In genomic region chr4:80307774-80308465, GRCh38 we compare ENCODE assay signal across 12 cellular contexts. TPM values are rescaled to one million over a fixed set of nuclear protein-coding genes. Genes with fewer than 3 reads are reported as not detected.
A peak's percentile ranks its signal among the peaks of the same experiment; 100 is the strongest.
DNase-seq lines count a peak whose midpoint lies in the region; ATAC-seq, FAIRE-seq and TF ChIP-seq lines count a peak whose summit lies in the region.
"Had no signal": no experiment of that assay in that cellular context is flagged by ENCODE, and none has a peak within 500 bp of the region (broad histone marks: within the 10 kb centered on the region; RNA-seq: fewer than 3 reads in every experiment).

No MANE protein-coding gene starts in this region.

- H3K27ac ChIP-seq in A549 (peak overlapping the region in 1 of 2 experiments; percentile 26; a peak in 2 of 6 replicates), RWPE1 (no peak overlapping the region; the same call in 1 of the 2 replicates)

- no peaks in the 10 kb centered on the region for H3K4me1 ChIP-seq in A549

- DNase-seq in A549 (ENCODE audit: low read depth in 1 of 2, low spot score in 1 of 2) = no peak
- peak; percentile 73 for DNase-seq in HCEC 1CT
- DNase-seq in RWPE1 (ENCODE audit: low spot score) = peak; percentile 77
- DNase-seq in glomerular visceral epithelial cell (ENCODE audit: extremely low spot score) = peak; percentile 48
- DNase-seq in effector CD4-positive, alpha-beta T cell = no peak
- no peak for DNase-seq in activated CD4-positive, alpha-beta T cell treated with anti-CD3 and anti-CD28 coated beads for 1 hour
- no peak for DNase-seq in posterior vena cava (ENCODE audit: low spot score)
- DNase-seq: activated naive CD4-positive, alpha-beta T cell treated with Interleukin-2 at 50 U/mL for 16 hours; foreskin melanocyte; T1000 had no signal

- no peak for FAIRE-seq in A549 (lab: Jason Lieb, UNC)

- H3K9me3 ChIP-seq in A549 = no peaks in the 10 kb centered on the region

- no peak overlapping the region; the same call in 2 of the 3 replicates for H3K4me3 ChIP-seq in A549

- 3% methylated on average over 10 of the region's 10 CpGs for WGBS in A549 (ENCODE audit: missing lambda C conversion rate)

- intact Hi-C loops in posterior vena cava (cut with DNase I) = no loop called here

- ATAC-seq in A549 = peak; percentile 50 to 53; a peak in 2 of 6 replicates
- no peak for ATAC-seq in HG03097 (IDR thresholded peaks at IDR 0.05; ENCODE audit: low FRiP score, unreplicated experiment)

- no peak for TF ChIP-seq RAD21 in A549 (conservative IDR thresholded peaks at IDR 0.05 in 1 of 2, IDR thresholded peaks at IDR 0.05 in 1 of 2)

- TF ChIP-seq EP300 in A549 (IDR thresholded peaks at IDR 0.05) = no peak

- CTCF ChIA-PET in A549 (lab: Yijun Ruan, JAX) = interaction anchor here (1.0 kb wide), 1 partner anchor 13 kb away, joined by 3 read pairs; no protein-coding TSS in a partner anchor
- CTCF ChIA-PET in RWPE1 (lab: Yijun Ruan, JAX) = interaction anchor here (0.7 to 0.9 kb wide), 3 partner anchors 15 to 106 kb away, joined by 3 read pairs; no protein-coding TSS in a partner anchor

- TF ChIP-seq CTCF in A549 (IDR thresholded peaks at IDR 0.05) (no peak), RWPE1 (conservative IDR thresholded peaks at IDR 0.05; ENCODE audit: low read depth) (no peak)

- H3K4me2 ChIP-seq in A549 = peak overlapping the region; percentile 63

- POLR2A ChIA-PET in A549 (lab: Yijun Ruan, JAX) = no interaction called here
- POLR2A ChIA-PET in RWPE1 (lab: Yijun Ruan, JAX; ENCODE audit: low non-redundant PET) = no interaction called here

- TF ChIP-seq POLR2A in A549 (IDR thresholded peaks at IDR 0.05; ENCODE audit: low read length) = no peak

TF ChIP-seq in A549, 52 proteins besides CTCF, POLR2A, EP300 and RAD21:
- TF ChIP-seq ZC3H11A (IDR thresholded peaks at IDR 0.05) = no peak
- TF ChIP-seq, protein P1, sequence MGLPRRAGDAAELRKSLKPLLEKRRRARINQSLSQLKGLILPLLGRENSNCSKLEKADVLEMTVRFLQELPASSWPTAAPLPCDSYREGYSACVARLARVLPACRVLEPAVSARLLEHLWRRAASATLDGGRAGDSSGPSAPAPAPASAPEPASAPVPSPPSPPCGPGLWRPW (IDR thresholded peaks at IDR 0.05) = no peak
- TF ChIP-seq KDM5A (IDR thresholded peaks at IDR 0.05) = no peak
- TF ChIP-seq RFX5 (IDR thresholded peaks at IDR 0.05) = no peak

RNA-seq across cellular contexts. Expression of gene CFAP299, which starts 27.6 kb away (rescaled TPM):
- polyA plus RNA-seq in A549 (2011; rRNA removed) (not detected in 2 replicates), A549 (2017; fragmentation: RNase III; extraction: RNeasy Plus Mini Kit Qiagen cat#74134 plus additional on column Dnase treatment) (not detected in 3 replicates)
- polyA plus RNA-seq in A549 (2012; cell fraction: cytosol; rRNA removed) = not detected in 2 replicates
- polyA plus RNA-seq in A549 (2012; cell fraction: nucleus; rRNA removed) = not detected in 2 replicates
- polyA minus RNA-seq in A549 (2011; rRNA and poly(A)+ RNA removed) = not detected in 2 replicates
- not detected for total RNA-seq in posterior vena cava
- total RNA-seq: neural crest cell had no signal

RNA-seq across cellular contexts. Expression of gene FGF5, which starts 41.5 kb away (rescaled TPM):
- 0.19 TPM in 1 of 2 replicates, not detected in the other for polyA plus RNA-seq in A549 (2011; rRNA removed)
- under 0.01 and 0.01 TPM in 2 replicates for polyA plus RNA-seq in A549 (2012; cell fraction: cytosol; rRNA removed)
- polyA plus RNA-seq in A549 (2012; cell fraction: nucleus; rRNA removed) = not detected in 2 replicates
- 0.21 to 0.28 TPM (median 0.25 TPM) in 3 replicates for polyA plus RNA-seq in A549 (2017; fragmentation: RNase III; extraction: RNeasy Plus Mini Kit Qiagen cat#74134 plus additional on column Dnase treatment)
- not detected in 2 replicates for polyA minus RNA-seq in A549 (2011; rRNA and poly(A)+ RNA removed)
- total RNA-seq in posterior vena cava = not detected
- total RNA-seq: neural crest cell had no signal

Comparison
In these comparisons a context has a peak if more than half of its experiments do, and no peak if none do; other contexts are left out.
1. DNase-seq: peak in HCEC 1CT (single experiment), RWPE1 (single experiment) and glomerular visceral epithelial cell (single experiment); none in A549 (0 of 2), effector CD4-positive, alpha-beta T cell (single experiment), activated CD4-positive, alpha-beta T cell treated with anti-CD3 and anti-CD28 coated beads for 1 hour (single experiment) and posterior vena cava (single experiment).